Comparison of ENCODE assay signal across 2 cellular contexts in genomic region chrX:132704769-132705168, GRCh38.
TF ChIP-seq lines count a peak whose summit lies in the region.

No MANE protein-coding gene starts in this region.

TF ChIP-seq in SK-N-SH treated with all-trans-retinoic acid at 6 μM for 48 hours, 23 proteins besides CTCF, POLR2A, EP300 and RAD21 (continued from another document):
- TF ChIP-seq, protein P1, sequence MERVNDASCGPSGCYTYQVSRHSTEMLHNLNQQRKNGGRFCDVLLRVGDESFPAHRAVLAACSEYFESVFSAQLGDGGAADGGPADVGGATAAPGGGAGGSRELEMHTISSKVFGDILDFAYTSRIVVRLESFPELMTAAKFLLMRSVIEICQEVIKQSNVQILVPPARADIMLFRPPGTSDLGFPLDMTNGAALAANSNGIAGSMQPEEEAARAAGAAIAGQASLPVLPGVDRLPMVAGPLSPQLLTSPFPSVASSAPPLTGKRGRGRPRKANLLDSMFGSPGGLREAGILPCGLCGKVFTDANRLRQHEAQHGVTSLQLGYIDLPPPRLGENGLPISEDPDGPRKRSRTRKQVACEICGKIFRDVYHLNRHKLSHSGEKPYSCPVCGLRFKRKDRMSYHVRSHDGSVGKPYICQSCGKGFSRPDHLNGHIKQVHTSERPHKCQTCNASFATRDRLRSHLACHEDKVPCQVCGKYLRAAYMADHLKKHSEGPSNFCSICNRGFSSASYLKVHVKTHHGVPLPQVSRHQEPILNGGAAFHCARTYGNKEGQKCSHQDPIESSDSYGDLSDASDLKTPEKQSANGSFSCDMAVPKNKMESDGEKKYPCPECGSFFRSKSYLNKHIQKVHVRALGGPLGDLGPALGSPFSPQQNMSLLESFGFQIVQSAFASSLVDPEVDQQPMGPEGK (CRISPR knock-in tag; IDR thresholded peaks at IDR 0.05; ENCODE audit: borderline replicate concordance): no peak
- peak; percentile 60 for TF ChIP-seq ISL1 (CRISPR knock-in tag; IDR thresholded peaks at IDR 0.05)
- no peak for TF ChIP-seq TSHZ2 (CRISPR knock-in tag; IDR thresholded peaks at IDR 0.05)
TF ChIP-seq in SK-N-SH treated with all-trans-retinoic acid at 6 μM for 48 hours: peak in this region for 1.

TF ChIP-seq in SK-N-SH, 30 proteins besides CTCF, POLR2A, EP300 and RAD21 (continued from another document):
- TF ChIP-seq, protein P2, sequence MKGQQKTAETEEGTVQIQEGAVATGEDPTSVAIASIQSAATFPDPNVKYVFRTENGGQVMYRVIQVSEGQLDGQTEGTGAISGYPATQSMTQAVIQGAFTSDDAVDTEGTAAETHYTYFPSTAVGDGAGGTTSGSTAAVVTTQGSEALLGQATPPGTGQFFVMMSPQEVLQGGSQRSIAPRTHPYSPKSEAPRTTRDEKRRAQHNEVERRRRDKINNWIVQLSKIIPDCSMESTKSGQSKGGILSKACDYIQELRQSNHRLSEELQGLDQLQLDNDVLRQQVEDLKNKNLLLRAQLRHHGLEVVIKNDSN (IDR thresholded peaks at IDR 0.05; ENCODE audit: borderline replicate concordance, low read depth): no peak
- TF ChIP-seq FOXJ3 (CRISPR knock-in tag; IDR thresholded peaks at IDR 0.05): no peak
- TF ChIP-seq RFX5 (IDR thresholded peaks at IDR 0.05; ENCODE audit: low read length): no peak
- no peak for TF ChIP-seq TCF12 (IDR thresholded peaks at IDR 0.05)
- no peak for TF ChIP-seq PBX3 (IDR thresholded peaks at IDR 0.05)
- TF ChIP-seq SIN3A (IDR thresholded peaks at IDR 0.05; ENCODE audit: borderline replicate concordance, low read depth, low read length): no peak
